In the genomic region with DNA sequence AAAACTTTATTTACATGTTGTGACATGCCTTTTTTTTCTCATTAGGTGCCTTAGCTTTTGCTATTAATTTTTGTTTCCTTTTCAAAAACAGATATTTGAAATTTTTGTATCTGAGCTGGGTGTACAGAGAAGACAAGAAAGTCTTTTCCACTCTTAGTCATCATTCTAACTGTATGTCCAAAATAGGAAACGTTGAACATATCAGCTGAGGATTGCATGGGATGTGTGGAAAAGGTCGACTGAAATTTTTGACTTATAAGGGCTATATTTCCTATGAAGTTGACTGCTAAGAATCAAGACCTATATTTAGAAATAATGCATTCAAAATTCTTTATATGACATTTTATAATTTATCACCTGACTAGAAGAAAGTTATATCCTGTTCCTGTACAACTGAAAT, we compare ENCODE assay signal across 17 cellular contexts.
"Had no signal": no experiment of that assay in that cellular context is flagged by ENCODE, and none has a peak within 500 bp of the region (broad histone marks: within the 10 kb centered on the region; RNA-seq: fewer than 3 reads in every experiment).

No MANE protein-coding gene starts in this region.

- H3K27me3 ChIP-seq: gastroesophageal sphincter had no signal

- H3K4me1 ChIP-seq: gastroesophageal sphincter, left ventricle myocardium inferior, psoas muscle had no signal

- DNase-seq: activated CD4-positive, alpha-beta memory T cell treated with anti-CD3 and anti-CD28 coated beads, Interleukin-2, amount 10 ng/mL, durations not matched to agents 7 days and 5 days; activated CD4-positive, alpha-beta T cell treated with anti-CD3 and anti-CD28 coated beads for 36 hours; activated CD8-positive, alpha-beta memory T cell treated with anti-CD3 and anti-CD28 coated beads, Interleukin-2, amount 50 U/mL, for 48 hours; activated naive CD8-positive, alpha-beta T cell treated with anti-CD3 and anti-CD28 coated beads, Interleukin-2, amount 10 ng/mL, durations not matched to agents 7 days and 5 days; central memory CD4-positive, alpha-beta T cell; cortex of kidney; effector memory CD8-positive, alpha-beta T cell; kidney; left ventricle myocardium inferior; psoas muscle; stimulated activated CD4-positive, alpha-beta T cell treated with anti-CD3 and anti-CD28 coated beads, Interleukin-2, amount 100 ng/mL, for 48 hours; stimulated activated naive CD4-positive, alpha-beta T cell treated with Interleukin-2 at 50 U/mL for 16 hours; T-cell had no signal

- H3K4me3 ChIP-seq: gastroesophageal sphincter, left ventricle myocardium inferior, psoas muscle had no signal

- H3K9me3 ChIP-seq: gastroesophageal sphincter, psoas muscle had no signal

- ATAC-seq: activated CD4-positive, alpha-beta T cell treated with anti-CD3 and anti-CD28 coated beads for 36 hours; effector memory CD8-positive, alpha-beta T cell; gastroesophageal sphincter; psoas muscle; sciatic nerve; T-cell had no signal

- H3K36me3 ChIP-seq: gastroesophageal sphincter, left ventricle myocardium inferior had no signal

- H3K27ac ChIP-seq: epithelial cell of prostate, gastroesophageal sphincter, left ventricle myocardium inferior, psoas muscle, VCaP had no signal
